ENCODE assay signal across 1 cellular context in genomic region chr3:122510878-122511481, GRCh38.
TF ChIP-seq lines count a peak whose summit lies in the region.

No MANE protein-coding gene starts in this region.

TF ChIP-seq in H1, 55 proteins besides CTCF, POLR2A, EP300 and RAD21:
- TF ChIP-seq RXRA (IDR thresholded peaks at IDR 0.05; ENCODE audit: insufficient read depth, low read depth, low read length), result no peak
- TF ChIP-seq POLR2AphosphoS5 (IDR thresholded peaks at IDR 0.05; ENCODE audit: low read depth, low read length), result no peak
- TF ChIP-seq CHD2 (IDR thresholded peaks at IDR 0.05; ENCODE audit: low read length), result no peak
- TF ChIP-seq SP1 (IDR thresholded peaks at IDR 0.05; ENCODE audit: low read depth, low read length), result no peak
- TF ChIP-seq TBP (IDR thresholded peaks at IDR 0.05; ENCODE audit: low read depth, low read length), result no peak
- TF ChIP-seq NRF1 (IDR thresholded peaks at IDR 0.05; ENCODE audit: low read depth, low read length), result no peak
- TF ChIP-seq NANOG (IDR thresholded peaks at IDR 0.05; ENCODE audit: insufficient read depth, low read depth, low read length, poor library complexity, severe bottlenecking), result no peak
- TF ChIP-seq JUN (IDR thresholded peaks at IDR 0.05; ENCODE audit: low read depth, low read length), result no peak
- no peak for TF ChIP-seq CBX8 (IDR thresholded peaks at IDR 0.05; ENCODE audit: borderline replicate concordance, low read depth, low read length)
- TF ChIP-seq ATF2 (IDR thresholded peaks at IDR 0.05; ENCODE audit: low read length), result no peak
- TF ChIP-seq JUND (IDR thresholded peaks at IDR 0.05; ENCODE audit: low read length), result no peak
- TF ChIP-seq HDAC2 (IDR thresholded peaks at IDR 0.05; ENCODE audit: borderline replicate concordance in 1 of 2, low read depth in 2 of 2, low read length in 2 of 2), result no peak
